In genomic region chr17:21419299-21420239, GRCh38 we compare ENCODE assay signal across 15 cellular contexts. TPM values are rescaled to one million over a fixed set of nuclear protein-coding genes. Genes with fewer than 3 reads are reported as not detected.
A peak's percentile ranks its signal among the peaks of the same experiment; 100 is the strongest.
DNase-seq lines count a peak whose midpoint lies in the region; ATAC-seq and TF ChIP-seq lines count a peak whose summit lies in the region.
"Had no signal": no experiment of that assay in that cellular context is flagged by ENCODE, and none has a peak within 500 bp of the region (broad histone marks: within the 10 kb centered on the region; RNA-seq: fewer than 3 reads in every experiment).

No MANE protein-coding gene starts in this region.

- H3K27ac Mint-ChIP-seq in activated T-cell treated with anti-CD3 and anti-CD28 coated beads, Interleukin-2, amount 50 U/mL, for 24 hours, result peak overlapping the region; percentile 20
- H3K27ac Mint-ChIP-seq in stimulated activated naive CD8-positive, alpha-beta T cell treated with anti-CD3 and anti-CD28 coated beads, Interleukin-15, Interleukin-2, amounts not matched to agents 100 ng/mL and 50 ng/mL, for 24 hours, result no peak overlapping the region
- H3K27ac Mint-ChIP-seq: activated T-helper 1 cell treated with anti-CD3 and anti-CD28 coated beads, Interleukin-12 subunit alpha, Interleukin-12 subunit beta, Interleukin-2, Interleukin-4 antibody, amounts not matched to agents 30 ng/mL and 10 ng/mL and 1 ng/mL, durations not matched to agents 14 hours and 24 hours and 36 hours; dendritic cell treated with granulocyte-macrophage colony-stimulating factor and Interleukin-4, amounts not matched to agents 40 ng/mL and 50 ng/mL, for 4 days had no signal

- intact Hi-C loops in Right ventricle myocardium inferior (cut with DNase I), result no loop called here
- intact Hi-C loops in heart right ventricle (cut with DNase I), result no loop called here

- DNase-seq in Right ventricle myocardium inferior (ENCODE audit: missing footprints) (no peak), right atrium auricular region (ENCODE audit: low spot score) (no peak), heart right ventricle (no peak), GM19240 (ENCODE audit: insufficient read length, low spot score) (no peak)
- peak; percentile 52 for DNase-seq in activated T-cell treated with anti-CD3 and anti-CD28 coated beads, Interleukin-2, amount 50 U/mL, for 24 hours
- DNase-seq: foreskin melanocyte, kidney glomerular epithelial cell, NCI-H1436 had no signal

- TF ChIP-seq CTCF in right atrium auricular region (IDR thresholded peaks at IDR 0.05) (no peak), heart right ventricle (IDR thresholded peaks at IDR 0.05) (no peak)

- no peaks in the 10 kb centered on the region for H3K27me3 ChIP-seq in right atrium auricular region
- no peaks in the 10 kb centered on the region for H3K27me3 ChIP-seq in heart right ventricle
- H3K27me3 ChIP-seq: suprapubic skin had no signal

- H3K9me3 Mint-ChIP-seq in activated T-cell treated with anti-CD3 and anti-CD28 coated beads, Interleukin-2, amount 50 U/mL, for 24 hours, result no peaks in the 10 kb centered on the region
- no peaks in the 10 kb centered on the region for H3K9me3 Mint-ChIP-seq in stimulated activated naive CD8-positive, alpha-beta T cell treated with anti-CD3 and anti-CD28 coated beads, Interleukin-15, Interleukin-2, amounts not matched to agents 100 ng/mL and 50 ng/mL, for 24 hours
- H3K9me3 Mint-ChIP-seq: activated T-helper 1 cell treated with anti-CD3 and anti-CD28 coated beads, Interleukin-12 subunit alpha, Interleukin-12 subunit beta, Interleukin-2, Interleukin-4 antibody, amounts not matched to agents 30 ng/mL and 10 ng/mL and 1 ng/mL, durations not matched to agents 14 hours and 24 hours and 36 hours; dendritic cell treated with granulocyte-macrophage colony-stimulating factor and Interleukin-4, amounts not matched to agents 40 ng/mL and 50 ng/mL, for 4 days; neural crest cell had no signal

- peak; percentile 29 for ATAC-seq in Right ventricle myocardium inferior
- ATAC-seq in heart right ventricle, result peak in 5 of 8 donors; percentile 11 to 31 (median 22)
- ATAC-seq in GM18867 (IDR thresholded peaks at IDR 0.05; ENCODE audit: unreplicated experiment), result no peak
- no peak for ATAC-seq in GM18519 (IDR thresholded peaks at IDR 0.05; ENCODE audit: low FRiP score, unreplicated experiment)

- H3K4me1 Mint-ChIP-seq in activated T-cell treated with anti-CD3 and anti-CD28 coated beads, Interleukin-2, amount 50 U/mL, for 24 hours (ENCODE audit: low read depth), result peaks cover 24% of the 10 kb centered on the region
- peaks cover 15% of the 10 kb centered on the region for H3K4me1 Mint-ChIP-seq in stimulated activated naive CD8-positive, alpha-beta T cell treated with anti-CD3 and anti-CD28 coated beads, Interleukin-15, Interleukin-2, amounts not matched to agents 100 ng/mL and 50 ng/mL, for 24 hours (ENCODE audit: low read depth)
- H3K4me1 Mint-ChIP-seq: neural crest cell had no signal

- H3K4me3 ChIP-seq in right atrium auricular region (no peak overlapping the region), heart right ventricle (no peak overlapping the region)
- H3K4me3 ChIP-seq: suprapubic skin had no signal

- no peaks in the 10 kb centered on the region for H3K36me3 ChIP-seq in right atrium auricular region
- peaks cover 0 to 7% (median 0%) of the 10 kb centered on the region in 9 donors for H3K36me3 ChIP-seq in heart right ventricle

- peak overlapping the region; percentile 36 for H3K4me3 Mint-ChIP-seq in activated T-cell treated with anti-CD3 and anti-CD28 coated beads, Interleukin-2, amount 50 U/mL, for 24 hours
- peak overlapping the region; percentile 44 for H3K4me3 Mint-ChIP-seq in stimulated activated naive CD8-positive, alpha-beta T cell treated with anti-CD3 and anti-CD28 coated beads, Interleukin-15, Interleukin-2, amounts not matched to agents 100 ng/mL and 50 ng/mL, for 24 hours
- H3K4me3 Mint-ChIP-seq: activated T-helper 1 cell treated with anti-CD3 and anti-CD28 coated beads, Interleukin-12 subunit alpha, Interleukin-12 subunit beta, Interleukin-2, Interleukin-4 antibody, amounts not matched to agents 30 ng/mL and 10 ng/mL and 1 ng/mL, durations not matched to agents 14 hours and 24 hours and 36 hours; dendritic cell treated with granulocyte-macrophage colony-stimulating factor and Interleukin-4, amounts not matched to agents 40 ng/mL and 50 ng/mL, for 4 days; neural crest cell had no signal

- WGBS in heart right ventricle, 2 donors, result 75 to 78% methylated on average over 25 of the region's 25 CpGs

- H3K27me3 Mint-ChIP-seq in activated T-cell treated with anti-CD3 and anti-CD28 coated beads, Interleukin-2, amount 50 U/mL, for 24 hours, result no peaks in the 10 kb centered on the region
- no peaks in the 10 kb centered on the region for H3K27me3 Mint-ChIP-seq in stimulated activated naive CD8-positive, alpha-beta T cell treated with anti-CD3 and anti-CD28 coated beads, Interleukin-15, Interleukin-2, amounts not matched to agents 100 ng/mL and 50 ng/mL, for 24 hours

- H3K4me1 ChIP-seq in right atrium auricular region (peaks cover 0 to 21% of the 10 kb centered on the region in 2 donors), heart right ventricle (peaks cover 0 to 27% (median 4%) of the 10 kb centered on the region in 9 donors)

- no peaks in the 10 kb centered on the region for H3K9me3 ChIP-seq in right atrium auricular region
- H3K9me3 ChIP-seq in heart right ventricle, result no peaks in the 10 kb centered on the region
- H3K9me3 ChIP-seq: suprapubic skin had no signal

- H3K27ac ChIP-seq in right atrium auricular region (no peak overlapping the region), heart right ventricle (no peak overlapping the region)
- H3K27ac ChIP-seq: suprapubic skin had no signal

- H3K36me3 Mint-ChIP-seq in activated T-cell treated with anti-CD3 and anti-CD28 coated beads, Interleukin-2, amount 50 U/mL, for 24 hours (ENCODE audit: low read depth), result no peaks in the 10 kb centered on the region
- no peaks in the 10 kb centered on the region for H3K36me3 Mint-ChIP-seq in stimulated activated naive CD8-positive, alpha-beta T cell treated with anti-CD3 and anti-CD28 coated beads, Interleukin-15, Interleukin-2, amounts not matched to agents 100 ng/mL and 50 ng/mL, for 24 hours (ENCODE audit: low read depth)

RNA-seq across cellular contexts. Expression of gene KCNJ12, which starts 43.4 kb away (rescaled TPM):
- total RNA-seq in Right ventricle myocardium inferior (12.6 TPM), right atrium auricular region (10 to 100 TPM; 12.0 to 17.3 TPM), heart right ventricle (10 to 100 TPM in 2 of 10 donors, 1 to 10 TPM in 8; 7.2 to 14.7 (median 8.7) TPM)
- 1 to 10 TPM; 2.8 to 4.0 TPM for polyA plus RNA-seq in heart right ventricle
- total RNA-seq: activated T-helper 1 cell treated with anti-CD3 and anti-CD28 coated beads, Interleukin-12 subunit alpha, Interleukin-12 subunit beta, Interleukin-2, Interleukin-4 antibody, amounts not matched to agents 30 ng/mL and 10 ng/mL and 1 ng/mL, durations not matched to agents 14 hours and 24 hours and 36 hours had no signal

Comparison
In these comparisons a context has a peak if more than half of its experiments do, and no peak if none do; other contexts are left out.
1. ATAC-seq: peak in Right ventricle myocardium inferior (single experiment) and heart right ventricle (5 of 8); none in GM18867 (single experiment) and GM18519 (single experiment).